In genomic region chr9:81405199-81405598, GRCh38 we compare ENCODE assay signal across 10 cellular contexts.
"Had no signal": no experiment of that assay in that cellular context is flagged by ENCODE, and none has a peak within 500 bp of the region (broad histone marks: within the 10 kb centered on the region; RNA-seq: fewer than 3 reads in every experiment).

No MANE protein-coding gene starts in this region.

- FAIRE-seq: H1 had no signal

- H3K36me3 ChIP-seq: HAP-1 had no signal

- H3K4me3 ChIP-seq: GM23248, GM23338, HAP-1 had no signal

- H3K27ac ChIP-seq: GM23248 had no signal

- H3K9me3 ChIP-seq: HAP-1 had no signal

- DNase-seq: GM23248, GOT3, H7, H9, HCEC 1CT, HFFc6 had no signal

- H3K9ac ChIP-seq: GM23248 had no signal

- H3K4me2 ChIP-seq: GM23338 had no signal

- H2AFZ ChIP-seq: GM23248, GM23338 had no signal

- ATAC-seq: GM23338, HCT116 had no signal
